In genomic region chr17:35243459-35244204, GRCh38 we compare ENCODE assay signal across 8 cellular contexts. TPM values are rescaled to one million over a fixed set of nuclear protein-coding genes. Genes with fewer than 3 reads are reported as not detected.
DNase-seq lines count a peak whose midpoint lies in the region; ATAC-seq and TF ChIP-seq lines count a peak whose summit lies in the region.

No MANE protein-coding gene starts in this region.

- peaks cover 76% of the 10 kb centered on the region for H3K4me1 Mint-ChIP-seq in activated naive CD8-positive, alpha-beta T cell treated with anti-CD3 and anti-CD28 coated beads, Interleukin-2, amount 50 U/mL, for 24 hours
- peaks cover 21% of the 10 kb centered on the region for H3K4me1 Mint-ChIP-seq in progenitor cell of endocrine pancreas (ENCODE audit: low read depth)

- WGBS in SK-N-SH (ENCODE audit: low lambda C conversion rate): under 1% methylated on average over 16 of the region's 17 CpGs

- no peaks in the 10 kb centered on the region for H3K9me2 ChIP-seq in SK-N-SH

- ATAC-seq in activated naive CD8-positive, alpha-beta T cell treated with anti-CD3 and anti-CD28 coated beads, Interleukin-2, amount 50 U/mL, for 24 hours: peak; percentile 48
- ATAC-seq in left cardiac atrium (peak; percentile 45 to 55), HG02973 (IDR thresholded peaks at IDR 0.05; ENCODE audit: unreplicated experiment) (no peak), HG02970 (IDR thresholded peaks at IDR 0.05; ENCODE audit: low FRiP score, unreplicated experiment) (no peak)

- DNase-seq in AG09309 (ENCODE audit: low read depth) (peak; percentile 51), HCEC 1CT (peak; percentile 71), SK-N-SH (peak; percentile 12), left cardiac atrium (peak; percentile 59), progenitor cell of endocrine pancreas (ENCODE audit: low spot score, unreplicated experiment) (peak; percentile 11)
- DNase-seq in activated naive CD8-positive, alpha-beta T cell treated with anti-CD3 and anti-CD28 coated beads, Interleukin-2, amount 50 U/mL, for 24 hours: peak; percentile 62

- H3K9me3 Mint-ChIP-seq in activated naive CD8-positive, alpha-beta T cell treated with anti-CD3 and anti-CD28 coated beads, Interleukin-2, amount 50 U/mL, for 24 hours: no peaks in the 10 kb centered on the region
- no peaks in the 10 kb centered on the region for H3K9me3 Mint-ChIP-seq in progenitor cell of endocrine pancreas (ENCODE audit: low read depth)

- peaks cover 17% of the 10 kb centered on the region for H3K36me3 Mint-ChIP-seq in activated naive CD8-positive, alpha-beta T cell treated with anti-CD3 and anti-CD28 coated beads, Interleukin-2, amount 50 U/mL, for 24 hours (ENCODE audit: low read depth)
- H3K36me3 Mint-ChIP-seq in progenitor cell of endocrine pancreas (ENCODE audit: insufficient read depth): peaks cover 2% of the 10 kb centered on the region

- intact Hi-C loops in left cardiac atrium (cut with DNase I): loop anchor here in 1 of 2 donors (5.0 kb wide), 1 partner anchor 289 kb away; no protein-coding TSS in a partner anchor

- H3K27me3 Mint-ChIP-seq in activated naive CD8-positive, alpha-beta T cell treated with anti-CD3 and anti-CD28 coated beads, Interleukin-2, amount 50 U/mL, for 24 hours: no peaks in the 10 kb centered on the region
- no peaks in the 10 kb centered on the region for H3K27me3 Mint-ChIP-seq in progenitor cell of endocrine pancreas

- H3K9me3 ChIP-seq in SK-N-SH: no peaks in the 10 kb centered on the region

- peaks cover 0 to 6% of the 10 kb centered on the region in 2 experiments for H3K36me3 ChIP-seq in SK-N-SH (replicated peaks in 1 of 2; ENCODE audit: control insufficient read depth in 1 of 2, insufficient read depth in 2 of 2, low read length in 1 of 2)

- peaks cover 0 to 11% of the 10 kb centered on the region in 2 experiments; a peak in 1 of 4 replicates for H3K4me1 ChIP-seq in SK-N-SH (ENCODE audit: control insufficient read depth in 1 of 2, insufficient read depth in 2 of 2, low read depth in 1 of 2, low read length in 1 of 2)

- H3K4me3 Mint-ChIP-seq in activated naive CD8-positive, alpha-beta T cell treated with anti-CD3 and anti-CD28 coated beads, Interleukin-2, amount 50 U/mL, for 24 hours: peak overlapping the region; percentile 83
- peak overlapping the region; percentile 89 for H3K4me3 Mint-ChIP-seq in progenitor cell of endocrine pancreas (ENCODE audit: low read depth)

- H3K27ac ChIP-seq in SK-N-SH (ENCODE audit: low read depth in 2 of 2, low read length in 1 of 2): peak overlapping the region; percentile 29 to 99; a peak in 3 of 4 replicates

- TF ChIP-seq RAD21 in SK-N-SH (IDR thresholded peaks at IDR 0.05; ENCODE audit: low read length): no peak

- H3K27me3 ChIP-seq in SK-N-SH (ENCODE audit: insufficient read depth): no peaks in the 10 kb centered on the region

- TF ChIP-seq CTCF in AG09309 (IDR thresholded peaks at IDR 0.05; ENCODE audit: control insufficient read depth, insufficient read depth, low read depth, low read length, missing control alignments) (no peak), SK-N-SH (IDR thresholded peaks at IDR 0.05) (no peak), progenitor cell of endocrine pancreas (IDR thresholded peaks at IDR 0.05; ENCODE audit: unreplicated experiment) (no peak)

- H3K79me2 ChIP-seq in SK-N-SH (ENCODE audit: insufficient read depth): peaks cover 16% of the 10 kb centered on the region

- peak in 1 of 2 experiments; percentile 42; a peak in 1 of 4 replicates for TF ChIP-seq EP300 in SK-N-SH (IDR thresholded peaks at IDR 0.05; ENCODE audit: borderline replicate concordance in 1 of 2, low read depth in 1 of 2, low read length in 1 of 2)

- peak overlapping the region; percentile 98; the same call in 1 of the 2 replicates for H2AFZ ChIP-seq in SK-N-SH (ENCODE audit: low read depth)

- H3K4me3 ChIP-seq in AG09309 (ENCODE audit: control insufficient read depth, low read depth, low read length) (peak overlapping the region; percentile 91), SK-N-SH (ENCODE audit: low read depth in 2 of 2, low read length in 1 of 2) (peak overlapping the region; percentile 64 to 99)

- H3K27ac Mint-ChIP-seq in activated naive CD8-positive, alpha-beta T cell treated with anti-CD3 and anti-CD28 coated beads, Interleukin-2, amount 50 U/mL, for 24 hours: peak overlapping the region; percentile 94
- H3K27ac Mint-ChIP-seq in progenitor cell of endocrine pancreas: peak overlapping the region; percentile 96

- peak overlapping the region; percentile 94 for H3K4me2 ChIP-seq in SK-N-SH

- CTCF ChIA-PET in SK-N-SH (lab: Yijun Ruan, JAX): no interaction called here

- H3F3A ChIP-seq in SK-N-SH (replicated peaks; ENCODE audit: insufficient read depth): peaks cover 25% of the 10 kb centered on the region

- POLR2A ChIA-PET in SK-N-SH (lab: Yijun Ruan, JAX): no interaction called here

- H3K9ac ChIP-seq in SK-N-SH: peak overlapping the region; percentile 95

- no peaks in the 10 kb centered on the region; the same call in 1 of the 2 replicates for H4K20me1 ChIP-seq in SK-N-SH (ENCODE audit: insufficient read depth)

TF ChIP-seq in SK-N-SH, 30 proteins besides CTCF, POLR2A, EP300 and RAD21 (continues in another document):
- TF ChIP-seq REST (IDR thresholded peaks at IDR 0.05; ENCODE audit: low read depth, low read length) (0 out of 2 replicates have a peak, but pooled peaks have one; percentile 6), FOXJ3 (CRISPR knock-in tag; IDR thresholded peaks at IDR 0.05) (no peak), FOXM1 (IDR thresholded peaks at IDR 0.05; ENCODE audit: low read depth) (no peak), ELF1 (IDR thresholded peaks at IDR 0.05) (peak; percentile 44; the same call in 1 of the 2 replicates), USF2 (IDR thresholded peaks at IDR 0.05; ENCODE audit: borderline replicate concordance, low read depth, low read length) (no peak), RXRA (IDR thresholded peaks at IDR 0.05; ENCODE audit: borderline replicate concordance, low read depth) (no peak), GABPA (IDR thresholded peaks at IDR 0.05; ENCODE audit: low read depth) (no peak), MEF2A (IDR thresholded peaks at IDR 0.05; ENCODE audit: borderline replicate concordance, low read depth) (no peak), YY1 (IDR thresholded peaks at IDR 0.05; ENCODE audit: low read depth) (no peak), TCF12 (IDR thresholded peaks at IDR 0.05) (peak; percentile 29), EZH2phosphoT487 (IDR thresholded peaks at IDR 0.05; ENCODE audit: borderline replicate concordance, low read depth) (no peak), MXI1 (IDR thresholded peaks at IDR 0.05; ENCODE audit: low read depth, low read length) (no peak), TAF1 (IDR thresholded peaks at IDR 0.05; ENCODE audit: borderline replicate concordance, low read depth, low read length) (no peak), TEAD4 (IDR thresholded peaks at IDR 0.05; ENCODE audit: borderline replicate concordance, insufficient read depth) (no peak), CHD2 (IDR thresholded peaks at IDR 0.05; ENCODE audit: low read length, partially characterized antibody) (no peak), RFX5 (IDR thresholded peaks at IDR 0.05; ENCODE audit: low read length) (no peak), SIN3A (IDR thresholded peaks at IDR 0.05; ENCODE audit: borderline replicate concordance, low read depth, low read length) (no peak)

RNA-seq across cellular contexts. Expression of gene SLFN5, which starts 0.8 kb away (rescaled TPM):
- polyA plus RNA-seq in SK-N-SH (2012; rRNA removed): 1.4 and 1.9 TPM in 2 replicates
- 1.7 and 1.9 TPM in 2 replicates for polyA plus RNA-seq in SK-N-SH (2012; cell fraction: cytosol; rRNA removed)
- 1.0 and 2.0 TPM in 2 replicates for polyA plus RNA-seq in SK-N-SH (2012; cell fraction: nucleus; rRNA removed)
- 10 to 100 TPM; 15.8 to 27.4 TPM for total RNA-seq in left cardiac atrium
- total RNA-seq in progenitor cell of endocrine pancreas: 12.7 and 13.1 TPM in 2 replicates

RNA-seq across cellular contexts. Expression of gene SLC35G3, which starts 49.4 kb away (rescaled TPM):
- polyA plus RNA-seq in SK-N-SH (2012; rRNA removed): not detected in 2 replicates
- polyA plus RNA-seq in SK-N-SH (2012; cell fraction: cytosol; rRNA removed): not detected in 2 replicates
- polyA plus RNA-seq in SK-N-SH (2012; cell fraction: nucleus; rRNA removed): not detected in 2 replicates
- total RNA-seq in left cardiac atrium: not detected
- not detected in 2 replicates for total RNA-seq in progenitor cell of endocrine pancreas

Comparison
In these comparisons a context has a peak if more than half of its experiments do, and no peak if none do; other contexts are left out.
1. DNase-seq: peak in every context shown above with its lines; median percentile 71 in HCEC 1CT; 62 in activated naive CD8-positive, alpha-beta T cell treated with anti-CD3 and anti-CD28 coated beads, Interleukin-2, amount 50 U/mL, for 24 hours; 59 in left cardiac atrium; 51 in AG09309; 12 in SK-N-SH; 11 in progenitor cell of endocrine pancreas.
2. ATAC-seq: peak in activated naive CD8-positive, alpha-beta T cell treated with anti-CD3 and anti-CD28 coated beads, Interleukin-2, amount 50 U/mL, for 24 hours (single experiment) and left cardiac atrium (2 of 2); none in HG02973 (single experiment) and HG02970 (single experiment).